ENCODE assay signal across 8 cellular contexts in genomic region chrX:151151668-151152267, GRCh38. TPM values are rescaled to one million over a fixed set of nuclear protein-coding genes. Genes with fewer than 3 reads are reported as not detected.
DNase-seq lines count a peak whose midpoint lies in the region; ATAC-seq and TF ChIP-seq lines count a peak whose summit lies in the region.

No MANE protein-coding gene starts in this region.

- ATAC-seq in HG03025 (IDR thresholded peaks at IDR 0.05; ENCODE audit: low FRiP score, unreplicated experiment), result peak; percentile 72

- no peak overlapping the region for H3K4me3 ChIP-seq in AG09309 (ENCODE audit: control insufficient read depth, low read depth, low read length)

- DNase-seq in AG09309 (ENCODE audit: low read depth), result peak; percentile 21
- DNase-seq in GM10266 (ENCODE audit: extremely low spot score), result peak; percentile 18
- DNase-seq in NCI-H446 treated with DMSO at 0.1 percent for 48 hours (lab: John Stamatoyannopoulos, UW), result peak; percentile 11
- peak; percentile 1 for DNase-seq in activated T-cell treated with anti-CD3 and anti-CD28 coated beads for 24 hours (ENCODE audit: low read depth)
- DNase-seq in foreskin melanocyte, result peak; percentile 10
- peak; percentile 19 for DNase-seq in renal cortical epithelial cell (ENCODE audit: low read depth)
- no peak for DNase-seq in cortex of kidney (lab: John Stamatoyannopoulos, UW)

- peak; percentile 72 for TF ChIP-seq CTCF in AG09309 (IDR thresholded peaks at IDR 0.05; ENCODE audit: control insufficient read depth, insufficient read depth, low read depth, low read length, missing control alignments)
- peak; percentile 75 for TF ChIP-seq CTCF in GM10266 (IDR thresholded peaks at IDR 0.05; ENCODE audit: control insufficient read depth, insufficient read depth, low read depth, missing control alignments)

RNA-seq across cellular contexts. Expression of gene GPR50, which starts 24.6 kb away (rescaled TPM):
- total RNA-seq in renal cortical epithelial cell, result not detected in 2 replicates
